ENCODE assay signal across 14 cellular contexts in the genomic region with DNA sequence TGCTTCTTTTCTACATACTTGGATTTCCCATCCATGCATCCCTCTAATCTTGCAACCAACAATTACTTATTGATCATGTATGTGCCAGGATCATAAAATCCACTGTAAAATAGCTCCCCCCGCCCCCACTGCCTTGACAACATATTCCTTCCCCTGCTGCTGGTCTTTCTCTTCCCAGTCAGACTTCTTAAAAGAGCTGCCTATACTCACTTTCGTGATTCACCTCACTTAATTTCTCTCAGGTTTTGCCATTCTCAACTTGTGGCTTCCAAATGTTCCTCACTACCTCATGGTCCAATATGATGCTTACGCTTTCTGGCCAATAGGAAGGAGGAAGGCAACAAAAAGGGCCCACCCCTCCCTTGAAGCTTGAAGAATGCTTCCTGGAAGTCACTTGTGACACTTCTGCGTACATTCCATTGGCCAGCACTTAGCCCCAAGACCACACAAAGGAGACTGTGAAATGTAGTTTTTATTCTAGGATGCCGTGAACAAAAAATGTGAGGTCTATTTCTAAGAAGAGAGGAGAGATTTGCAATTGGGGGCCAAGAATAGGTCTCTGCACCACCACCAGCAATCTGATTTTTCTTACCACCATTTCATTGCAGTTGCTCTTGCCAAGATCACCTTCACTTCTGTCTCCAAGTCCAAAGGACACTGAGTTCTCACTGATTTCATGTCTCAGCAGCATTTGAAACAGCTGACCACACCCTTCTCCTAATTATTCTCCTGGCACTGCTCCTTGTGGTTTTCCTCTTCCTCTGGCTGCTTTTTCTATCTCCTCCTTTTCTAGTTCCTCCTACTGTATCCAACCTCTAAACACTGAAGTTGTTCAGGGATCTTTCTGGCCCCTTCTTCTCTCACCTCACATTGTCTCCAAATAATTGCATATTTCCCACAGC. TPM values are rescaled to one million over a fixed set of nuclear protein-coding genes. Genes with fewer than 3 reads are reported as not detected.
DNase-seq lines count a peak whose midpoint lies in the region; ATAC-seq and TF ChIP-seq lines count a peak whose summit lies in the region.
"Had no signal": no experiment of that assay in that cellular context is flagged by ENCODE, and none has a peak within 500 bp of the region (broad histone marks: within the 10 kb centered on the region; RNA-seq: fewer than 3 reads in every experiment).

No MANE protein-coding gene starts in this region.

- ATAC-seq in CD8-positive, alpha-beta T cell: no peak
- ATAC-seq in GM21390 (IDR thresholded peaks at IDR 0.05; ENCODE audit: unreplicated experiment): no peak
- no peak for ATAC-seq in HG02938 (IDR thresholded peaks at IDR 0.05; ENCODE audit: unreplicated experiment)
- ATAC-seq in GM19328 (IDR thresholded peaks at IDR 0.05; ENCODE audit: unreplicated experiment): no peak

- TF ChIP-seq EP300 in esophagus muscularis mucosa (IDR thresholded peaks at IDR 0.05): no peak

- H3K9me3 ChIP-seq in CD8-positive, alpha-beta T cell (ENCODE audit: low read length): no peaks in the 10 kb centered on the region
- H3K9me3 ChIP-seq in esophagus muscularis mucosa (peaks cover 0 to 7% (median 0%) of the 10 kb centered on the region in 4 donors), neutrophil (no peaks in the 10 kb centered on the region)

- no peak overlapping the region for H3K4me3 Mint-ChIP-seq in CD8-positive, alpha-beta T cell
- H3K4me3 Mint-ChIP-seq: activated naive CD4-positive, alpha-beta T cell treated with anti-CD3 and anti-CD28 coated beads, Interleukin-2, amount 10 ng/mL, durations not matched to agents 7 days and 5 days had no signal

- POLR2A ChIA-PET in CD8-positive, alpha-beta T cell (lab: Charles Lee): interaction anchor here (0.6 to 0.7 kb wide), 2 partner anchors 12 to 350 kb away, joined by 3 to 5 read pairs; no protein-coding TSS in a partner anchor

- CTCF ChIA-PET in CD8-positive, alpha-beta T cell (lab: Charles Lee): no interaction called here

- H3K4me1 Mint-ChIP-seq in CD8-positive, alpha-beta T cell (ENCODE audit: low read depth): peaks cover 10% of the 10 kb centered on the region

- no peak for TF ChIP-seq POLR2A in esophagus muscularis mucosa (IDR thresholded peaks at IDR 0.05; ENCODE audit: low read depth)

- H3K36me3 Mint-ChIP-seq in CD8-positive, alpha-beta T cell: peaks cover 39% of the 10 kb centered on the region

- no peaks in the 10 kb centered on the region for H3K4me1 ChIP-seq in CD8-positive, alpha-beta T cell (ENCODE audit: insufficient read depth, low read length)
- H3K4me1 ChIP-seq in esophagus muscularis mucosa: peaks cover 14 to 25% (median 22%) of the 10 kb centered on the region in 4 donors
- peaks cover 12 to 26% of the 10 kb centered on the region in 2 experiments for H3K4me1 ChIP-seq in neutrophil (ENCODE audit: control insufficient read depth in 1 of 2, insufficient read depth in 1 of 2, low read depth in 1 of 2, low read length in 1 of 2)

- H3K27me3 Mint-ChIP-seq in CD8-positive, alpha-beta T cell (ENCODE audit: low read depth): no peaks in the 10 kb centered on the region
- H3K27me3 Mint-ChIP-seq: activated naive CD4-positive, alpha-beta T cell treated with anti-CD3 and anti-CD28 coated beads, Interleukin-2, amount 10 ng/mL, durations not matched to agents 7 days and 5 days had no signal

- H3K4me3 ChIP-seq in CD8-positive, alpha-beta T cell (ENCODE audit: low read depth, low read length): no peak overlapping the region
- H3K4me3 ChIP-seq in esophagus muscularis mucosa (no peak overlapping the region), neutrophil (ENCODE audit: low read depth in 1 of 2, low read length in 1 of 2) (no peak overlapping the region)
- H3K4me3 ChIP-seq: coronary artery, lung had no signal

- 87% methylated on average over 5 of the region's 5 CpGs for WGBS in esophagus muscularis mucosa

- peak overlapping the region; percentile 7 for H3K27ac Mint-ChIP-seq in CD8-positive, alpha-beta T cell
- H3K27ac Mint-ChIP-seq: activated naive CD4-positive, alpha-beta T cell treated with anti-CD3 and anti-CD28 coated beads, Interleukin-2, amount 10 ng/mL, durations not matched to agents 7 days and 5 days had no signal

- H3K9me3 Mint-ChIP-seq in CD8-positive, alpha-beta T cell: no peaks in the 10 kb centered on the region

- intact Hi-C loops in CD8-positive, alpha-beta T cell (cut with DNase I, micrococcal nuclease): no loop called here
- intact Hi-C loops in esophagus muscularis mucosa (cut with DNase I): no loop called here

- H3K27me3 ChIP-seq in CD8-positive, alpha-beta T cell (ENCODE audit: insufficient read depth, low read length): no peaks in the 10 kb centered on the region
- H3K27me3 ChIP-seq in esophagus muscularis mucosa (no peaks in the 10 kb centered on the region), neutrophil (no peaks in the 10 kb centered on the region)

- DNase-seq in CD8-positive, alpha-beta T cell: no peak
- DNase-seq in LHCN-M2 (ENCODE audit: low read depth) (peak; percentile 48), esophagus muscularis mucosa (ENCODE audit: extremely low spot score) (peak; percentile 77), DMS114 treated with DMSO at 0.1 percent for 48 hours (lab: John Stamatoyannopoulos, UW; ENCODE audit: unreplicated experiment) (no peak)
- DNase-seq: activated CD4-positive, alpha-beta T cell treated with anti-CD3 and anti-CD28 coated beads, Interleukin-2, amount 50 U/mL, for 4 hours; activated naive CD4-positive, alpha-beta T cell treated with anti-CD3 and anti-CD28 coated beads, Interleukin-2, amount 10 ng/mL, durations not matched to agents 7 days and 5 days; NCI-H2081 treated with DMSO at 0.1 percent for 48 hours; NK-92 treated with Interleukin-12 subunit alpha and Interleukin-12 subunit beta, amount 100 ng/mL, for 24 hours had no signal

- H3K27ac ChIP-seq in CD8-positive, alpha-beta T cell (ENCODE audit: low read depth, low read length): no peak overlapping the region
- H3K27ac ChIP-seq in esophagus muscularis mucosa (replicated peaks in 1 of 4) (no peak overlapping the region), neutrophil (peak overlapping the region; percentile 16)
- H3K27ac ChIP-seq: coronary artery had no signal

- TF ChIP-seq CTCF in CD8-positive, alpha-beta T cell (IDR thresholded peaks at IDR 0.05): no peak
- TF ChIP-seq CTCF in esophagus muscularis mucosa (IDR thresholded peaks at IDR 0.05) (no peak), neutrophil (IDR thresholded peaks at IDR 0.05) (no peak)

- H3K36me3 ChIP-seq in CD8-positive, alpha-beta T cell (ENCODE audit: insufficient read depth, low read length): no peaks in the 10 kb centered on the region
- H3K36me3 ChIP-seq in esophagus muscularis mucosa (peaks cover 0 to 29% (median 13%) of the 10 kb centered on the region in 4 donors), neutrophil (peaks cover 24% of the 10 kb centered on the region)

RNA-seq across cellular contexts. Expression of a gene that starts 30.8 kb away (rescaled TPM):
- total RNA-seq in CD8-positive, alpha-beta T cell: 100 to 1,000 TPM; 201 to 221 TPM
- total RNA-seq in LHCN-M2 (2014; rRNA removed) (255 and 329 TPM in 2 replicates), esophagus muscularis mucosa (100 to 1,000 TPM in 3 of 4 donors, 10 to 100 TPM in 1; 94.4 to 139 (median 120) TPM)
- polyA plus RNA-seq in LHCN-M2 (2012): 86.5 TPM

Comparison
In these comparisons a context has a peak if more than half of its experiments do, and no peak if none do; other contexts are left out.
1. DNase-seq: peak in LHCN-M2 (single experiment) and esophagus muscularis mucosa (single experiment); none in CD8-positive, alpha-beta T cell (0 of 7) and DMS114 treated with DMSO at 0.1 percent for 48 hours (single experiment).